ENCODE assay signal across 17 cellular contexts in genomic region chr9:109016132-109016531, GRCh38. TPM values are rescaled to one million over a fixed set of nuclear protein-coding genes. Genes with fewer than 3 reads are reported as not detected.
A peak's percentile ranks its signal among the peaks of the same experiment; 100 is the strongest.
DNase-seq lines count a peak whose midpoint lies in the region; ATAC-seq, FAIRE-seq and TF ChIP-seq lines count a peak whose summit lies in the region.
"Had no signal": no experiment of that assay in that cellular context is flagged by ENCODE, and none has a peak within 500 bp of the region (broad histone marks: within the 10 kb centered on the region; RNA-seq: fewer than 3 reads in every experiment).

No MANE protein-coding gene starts in this region.

- H3K27me3 Mint-ChIP-seq in CD4-positive, alpha-beta T cell: peaks cover 5% of the 10 kb centered on the region
- no peaks in the 10 kb centered on the region for H3K27me3 Mint-ChIP-seq in neural crest cell (ENCODE audit: low read depth)

- TF ChIP-seq POLR2A in HepG2 (IDR thresholded peaks at IDR 0.05; ENCODE audit: insufficient read depth in 1 of 2, low read depth in 2 of 2, low read length in 2 of 2): no peak

- H3K79me2 ChIP-seq in HepG2 (ENCODE audit: insufficient read depth, low read length): peaks cover 15% of the 10 kb centered on the region

- 100% methylated on average over 1 of the region's 1 CpG for WGBS in HepG2 (ENCODE audit: low lambda C conversion rate)

- peak overlapping the region; percentile 88 for H3K27ac Mint-ChIP-seq in CD4-positive, alpha-beta T cell
- H3K27ac Mint-ChIP-seq in neural crest cell (ENCODE audit: unreplicated experiment): peak overlapping the region; percentile 41

- H3K4me3 Mint-ChIP-seq in CD4-positive, alpha-beta T cell: peak overlapping the region; percentile 42
- H3K4me3 Mint-ChIP-seq in neural crest cell: peak overlapping the region; percentile 23

- DNase-seq in CD4-positive, alpha-beta T cell: no peak
- peak; percentile 48 for DNase-seq in RCC 7860 (ENCODE audit: low spot score)
- DNase-seq in glomerular visceral epithelial cell (ENCODE audit: extremely low spot score): peak; percentile 66
- no peak for DNase-seq in neural crest cell (ENCODE audit: low read depth, low spot score)
- DNase-seq in HepG2 (ENCODE audit: low spot score): no peak
- no peak for DNase-seq in stimulated activated CD4-positive, alpha-beta T cell treated with anti-CD3 and anti-CD28 coated beads, Interleukin-12 subunit alpha, Interleukin-12 subunit beta, amount 100 ng/mL, for 4 hours
- no peak for DNase-seq in germinal center (ENCODE audit: low spot score)
- DNase-seq in islet precursor cell: no peak
- DNase-seq: Caco-2, DMS53, NCI-H1417 treated with DMSO at 0.1 percent for 48 hours, NCI-H2029 treated with DMSO at 0.1 percent for 48 hours, NCI-H510A, Peyer's patch, SIG-M5 had no signal

- peaks cover 36% of the 10 kb centered on the region for H3K36me3 Mint-ChIP-seq in CD4-positive, alpha-beta T cell (ENCODE audit: low read depth)
- peaks cover 9% of the 10 kb centered on the region for H3K36me3 Mint-ChIP-seq in neural crest cell (ENCODE audit: low read depth)

- H3K27ac ChIP-seq in CD4-positive, alpha-beta T cell (ENCODE audit: low read depth, low read length): no peak overlapping the region
- no peak overlapping the region for H3K27ac ChIP-seq in HepG2 (ENCODE audit: extremely low read length, insufficient read depth, low read length)
- H3K27ac ChIP-seq: Peyer's patch had no signal

- H3K4me2 ChIP-seq in HepG2 (ENCODE audit: low read depth, low read length): no peak overlapping the region

- H3K4me3 ChIP-seq in HepG2 (replicated peaks in 1 of 3; ENCODE audit: insufficient read depth in 1 of 3, low read depth in 2 of 3, low read length in 3 of 3): no peak overlapping the region
- H3K4me3 ChIP-seq: HAP-1, Peyer's patch had no signal

- peaks cover 24% of the 10 kb centered on the region for H3K4me1 Mint-ChIP-seq in CD4-positive, alpha-beta T cell (ENCODE audit: low read depth)
- H3K4me1 Mint-ChIP-seq in neural crest cell: peaks cover 38% of the 10 kb centered on the region

- no peak for ATAC-seq in CD4-positive, alpha-beta T cell (ENCODE audit: poor library complexity)
- no peak for ATAC-seq in HepG2

- peaks cover 29% of the 10 kb centered on the region for H3K4me1 ChIP-seq in HepG2 (ENCODE audit: insufficient read depth, low read length)

- no peak overlapping the region for H2AFZ ChIP-seq in HepG2 (ENCODE audit: low read length)

- H3K9ac ChIP-seq in HepG2 (ENCODE audit: insufficient read depth, low read depth, low read length): no peak overlapping the region

- H3K27me3 ChIP-seq in CD4-positive, alpha-beta T cell (ENCODE audit: control insufficient read depth, insufficient read depth, low read length): no peaks in the 10 kb centered on the region
- no peaks in the 10 kb centered on the region; a peak in 1 of 5 replicates for H3K27me3 ChIP-seq in HepG2 (ENCODE audit: control insufficient read depth in 1 of 2, insufficient read depth in 2 of 2, low read length in 2 of 2)
- H3K27me3 ChIP-seq: Peyer's patch had no signal

- in situ Hi-C loops in HepG2 (cut with HindIII; ENCODE audit: extremely low pct_ligation_motif_present, low pct_unique_long_range_greater_than_20kb): no loop called here

- peaks cover 9 to 20% of the 10 kb centered on the region in 2 experiments; a peak in 4 of 5 replicates for H3K36me3 ChIP-seq in HepG2 (replicated peaks in 1 of 2; ENCODE audit: control insufficient read depth in 1 of 2, insufficient read depth in 2 of 2, low read length in 2 of 2)

- FAIRE-seq in RCC 7860 (lab: Jason Lieb, UNC) (peak; percentile 85), HepG2 (lab: Jason Lieb, UNC) (no peak)
- FAIRE-seq: GM18507 had no signal

- TF ChIP-seq RAD21 in HepG2 (CRISPR knock-in tag; IDR thresholded peaks at IDR 0.05): no peak

- H3K9me3 ChIP-seq in CD4-positive, alpha-beta T cell (ENCODE audit: control insufficient read depth, low read length): no peaks in the 10 kb centered on the region
- no peaks in the 10 kb centered on the region for H3K9me3 ChIP-seq in HepG2 (ENCODE audit: low read length)
- H3K9me3 ChIP-seq: Caco-2, HAP-1, Peyer's patch had no signal

- TF ChIP-seq EP300 in HepG2 (IDR thresholded peaks at IDR 0.05; ENCODE audit: low read depth in 2 of 2, low read length in 2 of 2) (no peak), HepG2 (CRISPR knock-in tag; IDR thresholded peaks at IDR 0.05; ENCODE audit: borderline replicate concordance) (no peak)

- POLR2A ChIA-PET in CD4-positive, alpha-beta T cell (lab: Charles Lee): no interaction called here
- POLR2A ChIA-PET in HepG2 (lab: Yijun Ruan, JAX): no interaction called here

- CTCF ChIA-PET in CD4-positive, alpha-beta T cell (lab: Charles Lee): interaction anchor here (0.8 kb wide), 1 partner anchor 20 kb away, joined by 3 read pairs; no protein-coding TSS in a partner anchor
- CTCF ChIA-PET in HepG2 (lab: Yijun Ruan, JAX; ENCODE audit: low intra/inter-chr PET ratio, low total read pairs): no interaction called here

- peaks cover 3% of the 10 kb centered on the region; the same call in 1 of the 2 replicates for H4K20me1 ChIP-seq in HepG2 (ENCODE audit: insufficient read depth, low read length)

- TF ChIP-seq CTCF in CD4-positive, alpha-beta T cell (IDR thresholded peaks at IDR 0.05): no peak
- TF ChIP-seq CTCF in neural crest cell (conservative IDR thresholded peaks at IDR 0.05): no peak
- TF ChIP-seq CTCF in HepG2 (CRISPR knock-in tag; IDR thresholded peaks at IDR 0.05): no peak

- H3K9me3 Mint-ChIP-seq in CD4-positive, alpha-beta T cell: no peaks in the 10 kb centered on the region
- no peaks in the 10 kb centered on the region for H3K9me3 Mint-ChIP-seq in neural crest cell

- intact Hi-C loops in CD4-positive, alpha-beta T cell (cut with DNase I, micrococcal nuclease): no loop called here
- intact Hi-C loops in HepG2 (cut with micrococcal nuclease; ENCODE audit: unreplicated experiment): no loop called here

- BruUV-seq in HepG2 (replicated peaks; lab: Mats Ljungman, UMichigan): no TSS peak

TF ChIP-seq in HepG2, 621 proteins besides CTCF, POLR2A, EP300 and RAD21:
- TF ChIP-seq REPIN1 (CRISPR knock-in tag; IDR thresholded peaks at IDR 0.05; ENCODE audit: borderline replicate concordance, low read depth) (no peak), MAZ (IDR thresholded peaks at IDR 0.05; ENCODE audit: borderline replicate concordance, low read depth, low read length) (no peak), MAZ (CRISPR knock-in tag; IDR thresholded peaks at IDR 0.05; ENCODE audit: low read depth) (no peak), ERF (CRISPR knock-in tag; IDR thresholded peaks at IDR 0.05) (no peak), ZNF468 (CRISPR knock-in tag; IDR thresholded peaks at IDR 0.05) (no peak), KAT2B (IDR thresholded peaks at IDR 0.05; ENCODE audit: borderline replicate concordance, low read depth, low read length) (no peak), TOE1 (CRISPR knock-in tag; IDR thresholded peaks at IDR 0.05) (no peak), ZNF724P (CRISPR knock-in tag; IDR thresholded peaks at IDR 0.05; ENCODE audit: borderline replicate concordance) (no peak), TEAD2 (CRISPR knock-in tag; IDR thresholded peaks at IDR 0.05) (no peak), ZSCAN30 (CRISPR knock-in tag; IDR thresholded peaks at IDR 0.05) (no peak), MZF1 (CRISPR knock-in tag; IDR thresholded peaks at IDR 0.05; ENCODE audit: borderline replicate concordance) (no peak), ZNF780A (CRISPR knock-in tag; IDR thresholded peaks at IDR 0.05) (no peak), ZEB1 (IDR thresholded peaks at IDR 0.05; ENCODE audit: insufficient replicate concordance, low read depth) (no peak)
- TF ChIP-seq, protein P1, sequence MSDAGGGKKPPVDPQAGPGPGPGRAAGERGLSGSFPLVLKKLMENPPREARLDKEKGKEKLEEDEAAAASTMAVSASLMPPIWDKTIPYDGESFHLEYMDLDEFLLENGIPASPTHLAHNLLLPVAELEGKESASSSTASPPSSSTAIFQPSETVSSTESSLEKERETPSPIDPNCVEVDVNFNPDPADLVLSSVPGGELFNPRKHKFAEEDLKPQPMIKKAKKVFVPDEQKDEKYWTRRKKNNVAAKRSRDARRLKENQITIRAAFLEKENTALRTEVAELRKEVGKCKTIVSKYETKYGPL (CRISPR knock-in tag; IDR thresholded peaks at IDR 0.05): no peak

RNA-seq across cellular contexts. Expression of gene CTNNAL1, which starts 2.8 kb away (rescaled TPM):
- total RNA-seq in CD4-positive, alpha-beta T cell: 1 to 10 TPM; 4.9 to 5.3 TPM
- 61.9 and 63.6 TPM in 2 replicates for total RNA-seq in neural crest cell
- total RNA-seq in HepG2 (2016; rRNA removed; fragmentation: Illumina TruSeq; extraction: Trizol): 162 and 227 TPM in 2 replicates
- 53.8 and 56.6 TPM in 2 replicates for total RNA-seq in HepG2 (2016; cell fraction: cytosol; rRNA removed; fragmentation: Illumina TruSeq; extraction: Trizol; ENCODE audit: low read depth)
- 167 and 237 TPM in 2 replicates for total RNA-seq in HepG2 (2016; cell fraction: insoluble cytoplasmic fraction; rRNA removed; fragmentation: Illumina TruSeq; extraction: Trizol)
- 106 and 117 TPM in 2 replicates for total RNA-seq in HepG2 (2016; cell fraction: membrane; rRNA removed; fragmentation: Illumina TruSeq; extraction: Trizol)
- 61.8 and 66.6 TPM in 2 replicates for total RNA-seq in HepG2 (2016; cell fraction: nucleus; rRNA removed; fragmentation: Illumina TruSeq; extraction: Trizol)
- polyA plus RNA-seq in HepG2 (2011; rRNA removed): 19.9 and 32.0 TPM in 2 replicates
- 14.6 and 17.1 TPM in 2 replicates for polyA plus RNA-seq in HepG2 (2011; cell fraction: cytosol; rRNA removed)
- polyA plus RNA-seq in HepG2 (2011; cell fraction: nucleus; rRNA removed): 5.7 and 8.6 TPM in 2 replicates
- polyA plus RNA-seq in HepG2 (2012): 37.5 and 38.0 TPM in 2 replicates
- 41.8 and 48.7 TPM in 2 replicates for polyA plus RNA-seq in HepG2 (2016; cell fraction: cytosol; fragmentation: Illumina TruSeq; extraction: Trizol; ENCODE audit: low read depth)
- 146 and 166 TPM in 2 replicates for polyA plus RNA-seq in HepG2 (2016; cell fraction: insoluble cytoplasmic fraction; fragmentation: Illumina TruSeq; extraction: Trizol; ENCODE audit: low read depth)
- 62.0 and 63.7 TPM in 2 replicates for polyA plus RNA-seq in HepG2 (2016; cell fraction: membrane; fragmentation: Illumina TruSeq; extraction: Trizol; ENCODE audit: low read depth)
- 65.5 and 72.3 TPM in 2 replicates for polyA plus RNA-seq in HepG2 (2016; cell fraction: nucleus; fragmentation: Illumina TruSeq; extraction: Trizol; ENCODE audit: insufficient read depth, low read depth)
- 6.1 and 7.3 TPM in 2 replicates for polyA minus RNA-seq in HepG2 (2011; rRNA and poly(A)+ RNA removed; ENCODE audit: low replicate concordance)
- 19.1 and 19.5 TPM in 2 replicates for polyA minus RNA-seq in HepG2 (2011; cell fraction: cytosol; rRNA and poly(A)+ RNA removed)
- 20.9 and 21.8 TPM in 2 replicates for polyA minus RNA-seq in HepG2 (2011; cell fraction: nucleus; rRNA and poly(A)+ RNA removed)

Comparison
In these comparisons a context has a peak if more than half of its experiments do, and no peak if none do; other contexts are left out.
1. DNase-seq: peak in RCC 7860 (single experiment) and glomerular visceral epithelial cell (single experiment); none in CD4-positive, alpha-beta T cell (0 of 10), neural crest cell (single experiment), HepG2 (single experiment), stimulated activated CD4-positive, alpha-beta T cell treated with anti-CD3 and anti-CD28 coated beads, Interleukin-12 subunit alpha, Interleukin-12 subunit beta, amount 100 ng/mL, for 4 hours (single experiment), germinal center (single experiment) and islet precursor cell (single experiment).
2. RNA of gene CTNNAL1, which starts 2.8 kb away (total RNA-seq): 53.8 to 237 TPM in HepG2 and 61.9 to 63.6 TPM in neural crest cell; 4.9 to 5.3 TPM in CD4-positive, alpha-beta T cell; every median in the first group is over 4 times any median in the second.